Comparison of ENCODE assay signal across 8 cellular contexts in genomic region chr13:112968380-112968909, GRCh38. TPM values are rescaled to one million over a fixed set of nuclear protein-coding genes. Genes with fewer than 3 reads are reported as not detected.
DNase-seq lines count a peak whose midpoint lies in the region; ATAC-seq and TF ChIP-seq lines count a peak whose summit lies in the region.

No MANE protein-coding gene starts in this region.

- H3K4me3 ChIP-seq in left ventricle myocardium inferior: peak overlapping the region; percentile 73

- H3K4me1 ChIP-seq in left ventricle myocardium inferior: peaks cover 62% of the 10 kb centered on the region

- H3K4me3 Mint-ChIP-seq in activated T-cell treated with anti-CD3 and anti-CD28 coated beads, Interleukin-2, amount 50 U/mL, for 4 hours: peak overlapping the region; percentile 78

- peak; percentile 82 for DNase-seq in G401 (ENCODE audit: low spot score)
- DNase-seq in NCI-H2107 treated with DMSO at 0.1 percent for 48 hours (lab: John Stamatoyannopoulos, UW; ENCODE audit: unreplicated experiment): peak; percentile 63
- peak; percentile 26 for DNase-seq in activated T-cell treated with anti-CD3 and anti-CD28 coated beads, Interleukin-2, amount 50 U/mL, for 4 hours
- DNase-seq in left ventricle myocardium inferior: peak; percentile 55
- peak; percentile 60 for DNase-seq in sciatic nerve (ENCODE audit: low spot score)
- DNase-seq in hippocampal formation (lab: John Stamatoyannopoulos, UW): no peak

- H3K9me3 ChIP-seq in left ventricle myocardium inferior (replicated peaks): peaks cover 5% of the 10 kb centered on the region

- peak; percentile 40 to 44 for ATAC-seq in activated T-cell treated with anti-CD3 and anti-CD28 coated beads, Interleukin-2, amount 50 U/mL, for 4 hours
- ATAC-seq in sciatic nerve: no peak
- ATAC-seq in HG03280 (IDR thresholded peaks at IDR 0.05; ENCODE audit: unreplicated experiment): no peak
- ATAC-seq in HG02763 (IDR thresholded peaks at IDR 0.05; ENCODE audit: unreplicated experiment): no peak

- H3K27ac ChIP-seq in left ventricle myocardium inferior (replicated peaks): peak overlapping the region; percentile 88

- no peaks in the 10 kb centered on the region for H3K27me3 Mint-ChIP-seq in activated T-cell treated with anti-CD3 and anti-CD28 coated beads, Interleukin-2, amount 50 U/mL, for 4 hours (ENCODE audit: low read depth)

- H3K36me3 Mint-ChIP-seq in activated T-cell treated with anti-CD3 and anti-CD28 coated beads, Interleukin-2, amount 50 U/mL, for 4 hours (ENCODE audit: insufficient read depth): no peaks in the 10 kb centered on the region

- peaks cover 25% of the 10 kb centered on the region for H3K27me3 ChIP-seq in left ventricle myocardium inferior (ENCODE audit: low read depth)

- intact Hi-C loops in left ventricle myocardium inferior (cut with micrococcal nuclease) (no loop called here), sciatic nerve (cut with DNase I) (no loop called here)

- H3K4me1 Mint-ChIP-seq in activated T-cell treated with anti-CD3 and anti-CD28 coated beads, Interleukin-2, amount 50 U/mL, for 4 hours (ENCODE audit: low read depth): peaks cover 26% of the 10 kb centered on the region

- TF ChIP-seq CTCF in left ventricle myocardium inferior (IDR thresholded peaks at IDR 0.05; ENCODE audit: borderline replicate concordance): peak; percentile 27

- no peaks in the 10 kb centered on the region for H3K36me3 ChIP-seq in left ventricle myocardium inferior

- in situ Hi-C loops in G401 (cut with HindIII; ENCODE audit: low sequenced_read_pairs): no loop called here

- H3K9me3 Mint-ChIP-seq in activated T-cell treated with anti-CD3 and anti-CD28 coated beads, Interleukin-2, amount 50 U/mL, for 4 hours: no peaks in the 10 kb centered on the region

RNA-seq across cellular contexts. Expression of gene MCF2L, which starts 0.6 kb away (rescaled TPM):
- 2.8 and 4.7 TPM in 2 replicates for total RNA-seq in G401 (2014; rRNA removed; shearing (Covaris generic))
- total RNA-seq in activated T-cell treated with anti-CD3 and anti-CD28 coated beads, Interleukin-2, amount 50 U/mL, for 4 hours: 1 to 10 TPM; 8.6 to 9.3 (median 8.9) TPM
- total RNA-seq in left ventricle myocardium inferior (41.2 TPM), sciatic nerve (64.1 TPM)

Comparison
In these comparisons a context has a peak if more than half of its experiments do, and no peak if none do; other contexts are left out.
1. DNase-seq: peak in G401 (single experiment), NCI-H2107 treated with DMSO at 0.1 percent for 48 hours (single experiment), activated T-cell treated with anti-CD3 and anti-CD28 coated beads, Interleukin-2, amount 50 U/mL, for 4 hours (single experiment), left ventricle myocardium inferior (single experiment) and sciatic nerve (single experiment); none in hippocampal formation (0 of 2).
2. ATAC-seq: peak in activated T-cell treated with anti-CD3 and anti-CD28 coated beads, Interleukin-2, amount 50 U/mL, for 4 hours (2 of 2); none in sciatic nerve (single experiment), HG03280 (single experiment) and HG02763 (single experiment).